Comparison of ENCODE assay signal across 8 cellular contexts in the genomic region with DNA sequence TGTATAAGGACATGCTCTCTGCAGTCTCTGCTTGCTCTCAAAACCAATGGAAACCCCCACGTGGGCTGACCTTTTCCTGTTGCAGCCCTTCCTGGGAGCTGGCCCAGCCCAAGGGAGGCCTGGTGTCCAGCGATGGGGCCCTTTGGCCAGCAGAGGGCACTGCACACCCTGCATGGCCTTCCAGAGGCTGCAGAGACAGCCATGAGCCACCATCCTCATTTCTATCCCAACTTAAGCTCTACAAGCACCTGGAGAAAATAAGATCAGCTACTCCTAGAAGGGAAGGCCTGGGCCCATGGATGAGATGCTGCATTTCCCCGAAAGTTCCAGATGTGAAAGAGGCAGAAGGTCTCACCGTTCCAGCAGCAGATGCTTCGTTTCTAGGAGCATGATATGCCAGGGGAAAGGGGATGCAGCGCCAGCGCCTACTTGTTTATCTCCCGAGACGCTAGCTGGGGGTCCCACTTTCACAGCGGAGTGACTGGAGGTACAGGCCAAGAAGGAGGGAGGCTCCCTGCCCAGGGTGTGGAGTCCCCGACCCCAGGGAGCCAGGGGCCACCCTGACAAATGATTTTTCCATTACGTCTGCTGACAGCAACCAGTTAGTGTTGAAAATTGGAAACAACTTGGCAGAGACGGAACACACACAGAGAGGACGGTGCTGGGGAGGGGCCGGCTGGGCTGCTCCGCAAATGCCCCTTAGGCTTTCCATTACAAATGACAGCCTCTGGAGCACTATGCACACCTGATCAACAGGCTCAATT.
A peak's percentile ranks its signal among the peaks of the same experiment; 100 is the strongest.
DNase-seq lines count a peak whose midpoint lies in the region; ATAC-seq and TF ChIP-seq lines count a peak whose summit lies in the region.

No MANE protein-coding gene starts in this region.

- no peaks in the 10 kb centered on the region for H3F3A ChIP-seq in neural cell (ENCODE audit: insufficient read depth, low read length, poor library complexity, severe bottlenecking)

- TF ChIP-seq EP300 in neural cell (conservative IDR thresholded peaks at IDR 0.05; ENCODE audit: poor library complexity, severe bottlenecking), result no peak

- peak; percentile 90 for TF ChIP-seq RAD21 in neural cell (conservative IDR thresholded peaks at IDR 0.05)

- H3K9ac ChIP-seq in fibroblast of lung (ENCODE audit: insufficient read depth, low read length) (peak overlapping the region; percentile 27), neural cell (ENCODE audit: low read length) (no peak overlapping the region)

- intact Hi-C loops in OCI-LY7 (cut with micrococcal nuclease; ENCODE audit: unreplicated experiment), result loop anchor here (1.0 to 10.0 kb wide), 4 partner anchors 107 to 579 kb away; no protein-coding TSS in a partner anchor

- H3K27me3 ChIP-seq in fibroblast of lung (ENCODE audit: control insufficient read depth, insufficient read depth, low read length), result no peaks in the 10 kb centered on the region
- no peaks in the 10 kb centered on the region for H3K27me3 ChIP-seq in neural cell (ENCODE audit: insufficient read depth, low read depth, low read length)

- no peaks in the 10 kb centered on the region for H4K20me1 ChIP-seq in OCI-LY7 (ENCODE audit: insufficient read depth, low read length)
- H4K20me1 ChIP-seq in fibroblast of lung (ENCODE audit: control insufficient read depth, extremely low read depth, insufficient read depth, low read length), result no peaks in the 10 kb centered on the region
- no peaks in the 10 kb centered on the region for H4K20me1 ChIP-seq in neural cell (ENCODE audit: insufficient read depth)

- peak; percentile 92 for TF ChIP-seq CTCF in OCI-LY7 (conservative IDR thresholded peaks at IDR 0.05; ENCODE audit: low read length)
- TF ChIP-seq CTCF in fibroblast of lung (conservative IDR thresholded peaks at IDR 0.05 in 1 of 2, IDR thresholded peaks at IDR 0.05 in 1 of 2; ENCODE audit: low read depth in 1 of 2, low read length in 2 of 2), result peak; percentile 99
- peak; percentile 87 for TF ChIP-seq CTCF in neural cell (IDR thresholded peaks at IDR 0.05; ENCODE audit: poor library complexity, severe bottlenecking)

- no peaks in the 10 kb centered on the region for H3K4me1 ChIP-seq in OCI-LY7 (ENCODE audit: insufficient read depth, low read length, poor library complexity, severe bottlenecking)
- peaks cover 19% of the 10 kb centered on the region for H3K4me1 ChIP-seq in fibroblast of lung (ENCODE audit: control insufficient read depth, extremely low read depth, insufficient read depth, low read length)

- POLR2A ChIA-PET in OCI-LY7 (lab: Charles Lee), result interaction anchor here (0.5 to 0.7 kb wide), 2 partner anchors 17 to 110 kb away, joined by 3 to 5 read pairs; no protein-coding TSS in a partner anchor

- H3K4me3 ChIP-seq in OCI-LY7 (ENCODE audit: low read depth, low read length, poor library complexity, severe bottlenecking), result no peak overlapping the region
- H3K4me3 ChIP-seq in fibroblast of lung (replicated peaks in 1 of 4; ENCODE audit: control extremely low read depth in 1 of 4, insufficient read depth in 1 of 4, low read depth in 3 of 4, low read length in 4 of 4), result peak overlapping the region in 1 of 4 experiments; percentile 11
- H3K4me3 ChIP-seq in neural cell (ENCODE audit: low read length), result no peak overlapping the region

- H3K9me2 ChIP-seq in OCI-LY7 (ENCODE audit: insufficient read depth, low read length) (no peaks in the 10 kb centered on the region), neural cell (ENCODE audit: insufficient read depth, low read length) (no peaks in the 10 kb centered on the region)

- H2AFZ ChIP-seq in OCI-LY7 (ENCODE audit: low read length), result no peak overlapping the region
- no peak overlapping the region for H2AFZ ChIP-seq in fibroblast of lung (ENCODE audit: low read length)
- H2AFZ ChIP-seq in neural cell (ENCODE audit: low read depth, low read length), result no peak overlapping the region

- H3K4me2 ChIP-seq in OCI-LY7 (ENCODE audit: low read length), result no peak overlapping the region
- H3K4me2 ChIP-seq in fibroblast of lung (ENCODE audit: extremely low read depth, insufficient read depth, low read length), result peak overlapping the region; percentile 54
- H3K4me2 ChIP-seq in neural cell (ENCODE audit: low read length), result no peak overlapping the region

- BruUV-seq in OCI-LY7 (replicated peaks; lab: Mats Ljungman, UMichigan), result no TSS peak

- DNase-seq in CMK (ENCODE audit: low read depth), result peak; percentile 48
- DNase-seq in OCI-LY7 (ENCODE audit: low spot score), result peak; percentile 74
- peak; percentile 60 for DNase-seq in activated T-cell treated with anti-CD3 and anti-CD28 coated beads for 48 hours (ENCODE audit: low read depth)
- DNase-seq in fibroblast of lung (ENCODE audit: low read depth in 2 of 2), result peak; percentile 84 to 90
- peak; percentile 92 for DNase-seq in superior temporal gyrus (ENCODE audit: extremely low spot score)

- H3K9me3 ChIP-seq in OCI-LY7 (ENCODE audit: low read length) (no peaks in the 10 kb centered on the region), fibroblast of lung (ENCODE audit: control insufficient read depth, insufficient read depth, low read depth, low read length) (no peaks in the 10 kb centered on the region), neural cell (ENCODE audit: low read length) (no peaks in the 10 kb centered on the region)

- no peaks in the 10 kb centered on the region for H3K36me3 ChIP-seq in OCI-LY7 (ENCODE audit: insufficient read depth, low read length)
- peaks cover 2% of the 10 kb centered on the region for H3K36me3 ChIP-seq in fibroblast of lung (ENCODE audit: control insufficient read depth, insufficient read depth, low read length)
- no peaks in the 10 kb centered on the region for H3K36me3 ChIP-seq in neural cell (ENCODE audit: insufficient read depth, low read length)

- CTCF ChIA-PET in OCI-LY7 (lab: Charles Lee; ENCODE audit: unreplicated experiment), result interaction anchor here (0.5 to 1.2 kb wide), 4 partner anchors 12 to 214 kb away, joined by 3 to 5 read pairs (median 3); no protein-coding TSS in a partner anchor

- H3K79me2 ChIP-seq in OCI-LY7 (ENCODE audit: insufficient read depth, low read depth, low read length), result no peaks in the 10 kb centered on the region
- peaks cover 51% of the 10 kb centered on the region for H3K79me2 ChIP-seq in fibroblast of lung (ENCODE audit: control insufficient read depth, insufficient read depth, low read length)
- H3K79me2 ChIP-seq in neural cell (replicated peaks; ENCODE audit: insufficient read depth, low read length), result peaks cover 5% of the 10 kb centered on the region

- peak; percentile 90 for ATAC-seq in GM19395 (IDR thresholded peaks at IDR 0.05; ENCODE audit: unreplicated experiment)
- ATAC-seq in HG03521 (IDR thresholded peaks at IDR 0.05; ENCODE audit: unreplicated experiment), result peak; percentile 79

- no peak overlapping the region for H3K27ac ChIP-seq in OCI-LY7 (ENCODE audit: low read depth, low read length, poor library complexity, severe bottlenecking)
- H3K27ac ChIP-seq in fibroblast of lung (ENCODE audit: insufficient read depth, low read length), result peak overlapping the region; percentile 17
- no peak overlapping the region for H3K27ac ChIP-seq in neural cell (ENCODE audit: low read length)

TF ChIP-seq in neural cell, 6 proteins besides CTCF, POLR2A, EP300 and RAD21:
- TF ChIP-seq EZH2 (IDR thresholded peaks at IDR 0.05; ENCODE audit: borderline replicate concordance, insufficient read depth, low read length, poor library complexity, severe bottlenecking) (no peak), SMC3 (conservative IDR thresholded peaks at IDR 0.05; ENCODE audit: poor library complexity) (peak; percentile 91), MXI1 (conservative IDR thresholded peaks at IDR 0.05; ENCODE audit: poor library complexity, severe bottlenecking) (peak; percentile 30), TAF1 (IDR thresholded peaks at IDR 0.05; ENCODE audit: low read depth) (no peak), POLR2AphosphoS5 (IDR thresholded peaks at IDR 0.05) (no peak)
- TF ChIP-seq, protein P1, sequence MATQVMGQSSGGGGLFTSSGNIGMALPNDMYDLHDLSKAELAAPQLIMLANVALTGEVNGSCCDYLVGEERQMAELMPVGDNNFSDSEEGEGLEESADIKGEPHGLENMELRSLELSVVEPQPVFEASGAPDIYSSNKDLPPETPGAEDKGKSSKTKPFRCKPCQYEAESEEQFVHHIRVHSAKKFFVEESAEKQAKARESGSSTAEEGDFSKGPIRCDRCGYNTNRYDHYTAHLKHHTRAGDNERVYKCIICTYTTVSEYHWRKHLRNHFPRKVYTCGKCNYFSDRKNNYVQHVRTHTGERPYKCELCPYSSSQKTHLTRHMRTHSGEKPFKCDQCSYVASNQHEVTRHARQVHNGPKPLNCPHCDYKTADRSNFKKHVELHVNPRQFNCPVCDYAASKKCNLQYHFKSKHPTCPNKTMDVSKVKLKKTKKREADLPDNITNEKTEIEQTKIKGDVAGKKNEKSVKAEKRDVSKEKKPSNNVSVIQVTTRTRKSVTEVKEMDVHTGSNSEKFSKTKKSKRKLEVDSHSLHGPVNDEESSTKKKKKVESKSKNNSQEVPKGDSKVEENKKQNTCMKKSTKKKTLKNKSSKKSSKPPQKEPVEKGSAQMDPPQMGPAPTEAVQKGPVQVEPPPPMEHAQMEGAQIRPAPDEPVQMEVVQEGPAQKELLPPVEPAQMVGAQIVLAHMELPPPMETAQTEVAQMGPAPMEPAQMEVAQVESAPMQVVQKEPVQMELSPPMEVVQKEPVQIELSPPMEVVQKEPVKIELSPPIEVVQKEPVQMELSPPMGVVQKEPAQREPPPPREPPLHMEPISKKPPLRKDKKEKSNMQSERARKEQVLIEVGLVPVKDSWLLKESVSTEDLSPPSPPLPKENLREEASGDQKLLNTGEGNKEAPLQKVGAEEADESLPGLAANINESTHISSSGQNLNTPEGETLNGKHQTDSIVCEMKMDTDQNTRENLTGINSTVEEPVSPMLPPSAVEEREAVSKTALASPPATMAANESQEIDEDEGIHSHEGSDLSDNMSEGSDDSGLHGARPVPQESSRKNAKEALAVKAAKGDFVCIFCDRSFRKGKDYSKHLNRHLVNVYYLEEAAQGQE (IDR thresholded peaks at IDR 0.05; ENCODE audit: borderline replicate concordance), result no peak
